1 cellular context compared by ENCODE assay signal in genomic region chr6:88449770-88450169, GRCh38.
TF ChIP-seq lines count a peak whose summit lies in the region.

No MANE protein-coding gene starts in this region.

TF ChIP-seq in SK-N-SH treated with all-trans-retinoic acid at 6 μM for 48 hours, 23 proteins besides CTCF, POLR2A, EP300 and RAD21 (continued from another document):
- TF ChIP-seq ARNTL (CRISPR knock-in tag; IDR thresholded peaks at IDR 0.05; ENCODE audit: borderline replicate concordance, low read depth) (no peak), CREB5 (CRISPR knock-in tag; IDR thresholded peaks at IDR 0.05; ENCODE audit: low read depth) (no peak), RARB (CRISPR knock-in tag; IDR thresholded peaks at IDR 0.05) (no peak)
TF ChIP-seq in SK-N-SH treated with all-trans-retinoic acid at 6 μM for 48 hours: peak in this region for 0.
